Comparison of ENCODE assay signal across 1 cellular context in genomic region chr6:108562503-108562993, GRCh38.
TF ChIP-seq lines count a peak whose summit lies in the region.

No MANE protein-coding gene starts in this region.

TF ChIP-seq in HepG2, 621 proteins besides CTCF, POLR2A, EP300 and RAD21 (continued from another document and continues in another):
- TF ChIP-seq, protein P1, sequence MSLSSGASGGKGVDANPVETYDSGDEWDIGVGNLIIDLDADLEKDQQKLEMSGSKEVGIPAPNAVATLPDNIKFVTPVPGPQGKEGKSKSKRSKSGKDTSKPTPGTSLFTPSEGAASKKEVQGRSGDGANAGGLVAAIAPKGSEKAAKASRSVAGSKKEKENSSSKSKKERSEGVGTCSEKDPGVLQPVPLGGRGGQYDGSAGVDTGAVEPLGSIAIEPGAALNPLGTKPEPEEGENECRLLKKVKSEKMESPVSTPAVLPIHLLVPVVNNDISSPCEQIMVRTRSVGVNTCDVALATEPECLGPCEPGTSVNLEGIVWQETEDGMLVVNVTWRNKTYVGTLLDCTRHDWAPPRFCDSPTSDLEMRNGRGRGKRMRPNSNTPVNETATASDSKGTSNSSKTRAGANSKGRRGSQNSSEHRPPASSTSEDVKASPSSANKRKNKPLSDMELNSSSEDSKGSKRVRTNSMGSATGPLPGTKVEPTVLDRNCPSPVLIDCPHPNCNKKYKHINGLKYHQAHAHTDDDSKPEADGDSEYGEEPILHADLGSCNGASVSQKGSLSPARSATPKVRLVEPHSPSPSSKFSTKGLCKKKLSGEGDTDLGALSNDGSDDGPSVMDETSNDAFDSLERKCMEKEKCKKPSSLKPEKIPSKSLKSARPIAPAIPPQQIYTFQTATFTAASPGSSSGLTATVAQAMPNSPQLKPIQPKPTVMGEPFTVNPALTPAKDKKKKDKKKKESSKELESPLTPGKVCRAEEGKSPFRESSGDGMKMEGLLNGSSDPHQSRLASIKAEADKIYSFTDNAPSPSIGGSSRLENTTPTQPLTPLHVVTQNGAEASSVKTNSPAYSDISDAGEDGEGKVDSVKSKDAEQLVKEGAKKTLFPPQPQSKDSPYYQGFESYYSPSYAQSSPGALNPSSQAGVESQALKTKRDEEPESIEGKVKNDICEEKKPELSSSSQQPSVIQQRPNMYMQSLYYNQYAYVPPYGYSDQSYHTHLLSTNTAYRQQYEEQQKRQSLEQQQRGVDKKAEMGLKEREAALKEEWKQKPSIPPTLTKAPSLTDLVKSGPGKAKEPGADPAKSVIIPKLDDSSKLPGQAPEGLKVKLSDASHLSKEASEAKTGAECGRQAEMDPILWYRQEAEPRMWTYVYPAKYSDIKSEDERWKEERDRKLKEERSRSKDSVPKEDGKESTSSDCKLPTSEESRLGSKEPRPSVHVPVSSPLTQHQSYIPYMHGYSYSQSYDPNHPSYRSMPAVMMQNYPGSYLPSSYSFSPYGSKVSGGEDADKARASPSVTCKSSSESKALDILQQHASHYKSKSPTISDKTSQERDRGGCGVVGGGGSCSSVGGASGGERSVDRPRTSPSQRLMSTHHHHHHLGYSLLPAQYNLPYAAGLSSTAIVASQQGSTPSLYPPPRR (CRISPR knock-in tag; IDR thresholded peaks at IDR 0.05; ENCODE audit: borderline replicate concordance): peak; percentile 19; the same call in 1 of the 2 replicates
- TF ChIP-seq, protein P2, sequence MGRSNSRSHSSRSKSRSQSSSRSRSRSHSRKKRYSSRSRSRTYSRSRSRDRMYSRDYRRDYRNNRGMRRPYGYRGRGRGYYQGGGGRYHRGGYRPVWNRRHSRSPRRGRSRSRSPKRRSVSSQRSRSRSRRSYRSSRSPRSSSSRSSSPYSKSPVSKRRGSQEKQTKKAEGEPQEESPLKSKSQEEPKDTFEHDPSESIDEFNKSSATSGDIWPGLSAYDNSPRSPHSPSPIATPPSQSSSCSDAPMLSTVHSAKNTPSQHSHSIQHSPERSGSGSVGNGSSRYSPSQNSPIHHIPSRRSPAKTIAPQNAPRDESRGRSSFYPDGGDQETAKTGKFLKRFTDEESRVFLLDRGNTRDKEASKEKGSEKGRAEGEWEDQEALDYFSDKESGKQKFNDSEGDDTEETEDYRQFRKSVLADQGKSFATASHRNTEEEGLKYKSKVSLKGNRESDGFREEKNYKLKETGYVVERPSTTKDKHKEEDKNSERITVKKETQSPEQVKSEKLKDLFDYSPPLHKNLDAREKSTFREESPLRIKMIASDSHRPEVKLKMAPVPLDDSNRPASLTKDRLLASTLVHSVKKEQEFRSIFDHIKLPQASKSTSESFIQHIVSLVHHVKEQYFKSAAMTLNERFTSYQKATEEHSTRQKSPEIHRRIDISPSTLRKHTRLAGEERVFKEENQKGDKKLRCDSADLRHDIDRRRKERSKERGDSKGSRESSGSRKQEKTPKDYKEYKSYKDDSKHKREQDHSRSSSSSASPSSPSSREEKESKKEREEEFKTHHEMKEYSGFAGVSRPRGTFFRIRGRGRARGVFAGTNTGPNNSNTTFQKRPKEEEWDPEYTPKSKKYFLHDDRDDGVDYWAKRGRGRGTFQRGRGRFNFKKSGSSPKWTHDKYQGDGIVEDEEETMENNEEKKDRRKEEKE (IDR thresholded peaks at IDR 0.05): no peak
- TF ChIP-seq, protein P3, sequence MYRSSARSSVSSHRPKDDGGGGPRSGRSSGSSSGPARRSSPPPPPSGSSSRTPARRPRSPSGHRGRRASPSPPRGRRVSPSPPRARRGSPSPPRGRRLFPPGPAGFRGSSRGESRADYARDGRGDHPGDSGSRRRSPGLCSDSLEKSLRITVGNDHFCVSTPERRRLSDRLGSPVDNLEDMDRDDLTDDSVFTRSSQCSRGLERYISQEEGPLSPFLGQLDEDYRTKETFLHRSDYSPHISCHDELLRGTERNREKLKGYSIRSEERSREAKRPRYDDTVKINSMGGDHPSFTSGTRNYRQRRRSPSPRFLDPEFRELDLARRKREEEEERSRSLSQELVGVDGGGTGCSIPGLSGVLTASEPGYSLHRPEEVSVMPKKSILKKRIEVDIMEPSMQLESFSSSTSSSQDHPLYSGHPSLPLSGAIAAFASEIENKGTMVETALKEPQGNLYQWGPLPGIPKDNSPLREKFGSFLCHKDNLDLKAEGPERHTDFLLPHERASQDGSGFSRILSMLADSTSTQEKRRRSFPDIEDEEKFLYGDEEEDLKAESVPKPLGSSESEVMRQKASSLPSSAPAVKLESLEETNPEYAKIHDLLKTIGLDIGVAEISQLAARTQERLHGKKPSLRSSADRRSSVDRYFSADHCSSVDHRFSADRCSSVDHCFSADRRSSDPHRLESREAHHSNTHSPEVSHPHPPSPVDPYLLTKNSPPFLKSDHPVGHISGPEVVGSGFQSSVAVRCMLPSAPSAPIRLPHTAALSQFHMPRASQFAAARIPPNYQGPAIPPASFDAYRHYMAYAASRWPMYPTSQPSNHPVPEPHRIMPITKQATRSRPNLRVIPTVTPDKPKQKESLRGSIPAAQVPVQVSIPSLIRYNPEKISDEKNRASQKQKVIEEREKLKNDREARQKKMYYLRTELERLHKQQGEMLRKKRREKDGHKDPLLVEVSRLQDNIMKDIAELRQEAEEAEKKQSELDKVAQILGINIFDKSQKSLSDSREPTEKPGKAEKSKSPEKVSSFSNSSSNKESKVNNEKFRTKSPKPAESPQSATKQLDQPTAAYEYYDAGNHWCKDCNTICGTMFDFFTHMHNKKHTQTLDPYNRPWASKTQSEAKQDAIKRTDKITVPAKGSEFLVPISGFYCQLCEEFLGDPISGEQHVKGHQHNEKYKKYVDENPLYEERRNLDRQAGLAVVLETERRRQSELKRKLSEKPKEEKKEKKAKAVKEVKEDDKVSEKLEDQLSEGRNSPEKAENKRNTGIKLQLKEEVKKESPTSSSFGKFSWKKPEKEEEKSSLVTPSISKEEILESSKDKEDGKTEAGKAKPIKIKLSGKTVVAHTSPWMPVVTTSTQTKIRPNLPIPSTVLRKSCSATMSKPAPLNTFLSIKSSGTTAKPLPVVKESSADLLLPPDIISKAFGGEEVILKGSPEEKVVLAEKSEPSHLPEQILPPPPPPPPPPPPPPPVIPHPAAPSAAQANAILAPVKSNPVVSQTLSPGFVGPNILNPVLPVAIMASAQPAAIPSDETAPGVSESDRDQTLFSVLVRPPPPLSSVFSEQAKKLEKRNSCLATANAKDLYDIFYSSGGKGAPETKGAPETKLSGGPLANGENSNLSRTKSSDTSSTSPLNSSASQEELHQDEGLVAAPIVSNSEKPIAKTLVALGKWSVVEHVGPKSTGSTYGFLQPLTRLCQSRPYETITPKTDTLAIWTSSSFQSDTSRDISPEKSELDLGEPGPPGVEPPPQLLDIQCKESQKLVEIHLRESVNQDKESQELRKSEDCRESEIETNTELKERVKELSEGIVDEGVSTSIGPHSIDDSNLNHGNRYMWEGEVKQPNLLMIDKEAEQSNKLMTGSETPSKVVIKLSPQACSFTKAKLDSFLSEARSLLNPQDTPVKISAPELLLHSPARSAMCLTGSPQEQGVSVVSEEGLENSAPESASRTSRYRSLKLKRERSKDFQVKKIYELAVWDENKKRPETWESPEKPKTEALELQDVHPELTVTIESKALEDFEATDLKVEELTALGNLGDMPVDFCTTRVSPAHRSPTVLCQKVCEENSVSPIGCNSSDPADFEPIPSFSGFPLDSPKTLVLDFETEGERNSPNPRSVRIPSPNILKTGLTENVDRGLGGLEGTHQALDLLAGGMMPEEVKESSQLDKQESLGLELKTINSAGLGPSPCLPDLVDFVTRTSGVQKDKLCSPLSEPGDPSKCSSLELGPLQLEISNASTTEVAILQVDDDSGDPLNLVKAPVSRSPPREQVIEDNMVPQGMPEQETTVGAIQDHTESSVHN (CRISPR knock-in tag; IDR thresholded peaks at IDR 0.05): 0 out of 2 replicates have a peak, but pooled peaks have one; percentile 35
- TF ChIP-seq JARID2 (CRISPR knock-in tag; IDR thresholded peaks at IDR 0.05; ENCODE audit: insufficient replicate concordance) (no peak), ZBTB25 (CRISPR knock-in tag; IDR thresholded peaks at IDR 0.05) (0 out of 2 replicates have a peak, but pooled peaks have one; percentile 34), NR2C2 (CRISPR knock-in tag; IDR thresholded peaks at IDR 0.05; ENCODE audit: borderline replicate concordance) (peak; percentile 42; the same call in 1 of the 2 replicates), ZNF549 (CRISPR knock-in tag; IDR thresholded peaks at IDR 0.05) (no peak), MED13 (CRISPR knock-in tag; IDR thresholded peaks at IDR 0.05) (no peak), HMG20B (CRISPR knock-in tag; conservative IDR thresholded peaks at IDR 0.05) (0 out of 2 replicates have a peak, but pooled peaks have one; percentile 24), RFX5 (IDR thresholded peaks at IDR 0.05; ENCODE audit: low read depth, low read length) (no peak), ZNF256 (CRISPR knock-in tag; conservative IDR thresholded peaks at IDR 0.05) (no peak), HNRNPK (IDR thresholded peaks at IDR 0.05; ENCODE audit: low read depth, low read length, poor library complexity, severe bottlenecking) (no peak), KLF6 (CRISPR knock-in tag; IDR thresholded peaks at IDR 0.05) (peak; percentile 81; the same call in 1 of the 2 replicates), HES4 (CRISPR knock-in tag; IDR thresholded peaks at IDR 0.05; ENCODE audit: borderline replicate concordance) (no peak; the same call in 1 of the 2 replicates), ZNF703 (CRISPR knock-in tag; IDR thresholded peaks at IDR 0.05; ENCODE audit: borderline replicate concordance) (no peak; the same call in 1 of the 2 replicates), PHB2 (IDR thresholded peaks at IDR 0.05; ENCODE audit: partially characterized antibody) (no peak), ZBTB8A (CRISPR knock-in tag; IDR thresholded peaks at IDR 0.05; ENCODE audit: borderline replicate concordance, low read depth) (no peak), MTF2 (CRISPR knock-in tag; IDR thresholded peaks at IDR 0.05; ENCODE audit: borderline replicate concordance) (no peak), ZFP1 (CRISPR knock-in tag; IDR thresholded peaks at IDR 0.05) (no peak), NFYC (CRISPR knock-in tag; IDR thresholded peaks at IDR 0.05) (no peak), SNAPC2 (CRISPR knock-in tag; IDR thresholded peaks at IDR 0.05) (no peak), ZNF614 (CRISPR knock-in tag; IDR thresholded peaks at IDR 0.05; ENCODE audit: borderline replicate concordance) (peak; percentile 68; the same call in 1 of the 2 replicates), MTERF4 (CRISPR knock-in tag; IDR thresholded peaks at IDR 0.05) (no peak), HHEX (CRISPR knock-in tag; IDR thresholded peaks at IDR 0.05) (no peak), HMGA1 (CRISPR knock-in tag; conservative IDR thresholded peaks at IDR 0.05) (no peak)
- TF ChIP-seq, protein P4, sequence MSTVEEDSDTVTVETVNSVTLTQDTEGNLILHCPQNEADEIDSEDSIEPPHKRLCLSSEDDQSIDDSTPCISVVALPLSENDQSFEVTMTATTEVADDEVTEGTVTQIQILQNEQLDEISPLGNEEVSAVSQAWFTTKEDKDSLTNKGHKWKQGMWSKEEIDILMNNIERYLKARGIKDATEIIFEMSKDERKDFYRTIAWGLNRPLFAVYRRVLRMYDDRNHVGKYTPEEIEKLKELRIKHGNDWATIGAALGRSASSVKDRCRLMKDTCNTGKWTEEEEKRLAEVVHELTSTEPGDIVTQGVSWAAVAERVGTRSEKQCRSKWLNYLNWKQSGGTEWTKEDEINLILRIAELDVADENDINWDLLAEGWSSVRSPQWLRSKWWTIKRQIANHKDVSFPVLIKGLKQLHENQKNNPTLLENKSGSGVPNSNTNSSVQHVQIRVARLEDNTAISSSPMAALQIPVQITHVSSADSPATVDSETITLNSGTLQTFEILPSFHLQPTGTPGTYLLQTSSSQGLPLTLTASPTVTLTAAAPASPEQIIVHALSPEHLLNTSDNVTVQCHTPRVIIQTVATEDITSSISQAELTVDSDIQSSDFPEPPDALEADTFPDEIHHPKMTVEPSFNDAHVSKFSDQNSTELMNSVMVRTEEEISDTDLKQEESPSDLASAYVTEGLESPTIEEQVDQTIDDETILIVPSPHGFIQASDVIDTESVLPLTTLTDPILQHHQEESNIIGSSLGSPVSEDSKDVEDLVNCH (CRISPR knock-in tag; IDR thresholded peaks at IDR 0.05): no peak
